Comparison of ENCODE assay signal across 25 cellular contexts in genomic region chr7:11616466-11616865, GRCh38.
"Had no signal": no experiment of that assay in that cellular context is flagged by ENCODE, and none has a peak within 500 bp of the region (broad histone marks: within the 10 kb centered on the region; RNA-seq: fewer than 3 reads in every experiment).

No MANE protein-coding gene starts in this region.

- H3K4me1 ChIP-seq: adrenal gland, breast epithelium had no signal

- H3K4me3 Mint-ChIP-seq: activated CD8-positive, alpha-beta T cell treated with anti-CD3 and anti-CD28 coated beads for 36 hours; activated naive CD8-positive, alpha-beta T cell treated with anti-CD3 and anti-CD28 coated beads, Interleukin-2, amount 10 ng/mL, durations not matched to agents 7 days and 5 days; activated T-cell treated with anti-CD3 and anti-CD28 coated beads, Interleukin-2, amount 50 U/mL, for 72 hours; T-cell had no signal

- H3K27ac ChIP-seq: adrenal gland, breast epithelium, SK-N-MC, VCaP had no signal

- H3K27me3 Mint-ChIP-seq: activated CD8-positive, alpha-beta T cell treated with anti-CD3 and anti-CD28 coated beads for 36 hours; activated naive CD8-positive, alpha-beta T cell treated with anti-CD3 and anti-CD28 coated beads, Interleukin-2, amount 10 ng/mL, durations not matched to agents 7 days and 5 days; T-cell had no signal

- H3K9me3 Mint-ChIP-seq: activated CD8-positive, alpha-beta T cell treated with anti-CD3 and anti-CD28 coated beads for 36 hours; activated naive CD8-positive, alpha-beta T cell treated with anti-CD3 and anti-CD28 coated beads, Interleukin-2, amount 10 ng/mL, durations not matched to agents 7 days and 5 days; T-cell had no signal

- H3K4me1 Mint-ChIP-seq: activated naive CD8-positive, alpha-beta T cell treated with anti-CD3 and anti-CD28 coated beads, Interleukin-2, amount 10 ng/mL, durations not matched to agents 7 days and 5 days; T-cell had no signal

- H3K4me3 ChIP-seq: adrenal gland, breast epithelium, SK-N-MC had no signal

- H3K27ac Mint-ChIP-seq: activated CD8-positive, alpha-beta T cell treated with anti-CD3 and anti-CD28 coated beads for 36 hours; activated naive CD8-positive, alpha-beta T cell treated with anti-CD3 and anti-CD28 coated beads, Interleukin-2, amount 10 ng/mL, durations not matched to agents 7 days and 5 days; activated T-cell treated with anti-CD3 and anti-CD28 coated beads, Interleukin-2, amount 50 U/mL, for 72 hours; T-cell had no signal

- H3K9me3 ChIP-seq: adrenal gland, breast epithelium had no signal

- H3K36me3 ChIP-seq: adrenal gland, breast epithelium had no signal

- ATAC-seq: activated CD8-positive, alpha-beta T cell treated with anti-CD3 and anti-CD28 coated beads for 36 hours; activated T-cell treated with anti-CD3 and anti-CD28 coated beads, Interleukin-2, amount 50 U/mL, for 72 hours; Panc1; Right ventricle myocardium inferior; T-cell had no signal

- DNase-seq: activated CD4-positive, alpha-beta T cell treated with anti-CD3 and anti-CD28 coated beads for 4 hours; activated CD8-positive, alpha-beta memory T cell treated with anti-CD3 and anti-CD28 coated beads, Interleukin-2, amount 50 U/mL, for 4 hours; activated CD8-positive, alpha-beta T cell treated with anti-CD3 and anti-CD28 coated beads for 36 hours; activated naive CD4-positive, alpha-beta T cell treated with anti-CD3 and anti-CD28 coated beads, Interleukin-2, amount 50 U/mL, for 16 hours; activated naive CD8-positive, alpha-beta T cell treated with anti-CD3 and anti-CD28 coated beads, Interleukin-2, amount 10 ng/mL, durations not matched to agents 7 days and 5 days; activated T-cell treated with anti-CD3 and anti-CD28 coated beads, Interleukin-2, amount 50 U/mL, for 72 hours; adrenal gland; anterior cingulate cortex; central memory CD4-positive, alpha-beta T cell; KBM-7; NCI-H1105 treated with DMSO at 0.1 percent for 48 hours; NCI-H1436 treated with DMSO at 0.1 percent for 48 hours; NCI-H187; NCI-H2081; NCI-H510A treated with DMSO at 0.1 percent for 48 hours; OCI-M1; RPMI8226; T-cell; T-helper 2 cell; T1000 had no signal

- H3K36me3 Mint-ChIP-seq: activated naive CD8-positive, alpha-beta T cell treated with anti-CD3 and anti-CD28 coated beads, Interleukin-2, amount 10 ng/mL, durations not matched to agents 7 days and 5 days; T-cell had no signal

- H3K27me3 ChIP-seq: adrenal gland, breast epithelium had no signal
